ENCODE assay signal across 8 cellular contexts in the genomic region with DNA sequence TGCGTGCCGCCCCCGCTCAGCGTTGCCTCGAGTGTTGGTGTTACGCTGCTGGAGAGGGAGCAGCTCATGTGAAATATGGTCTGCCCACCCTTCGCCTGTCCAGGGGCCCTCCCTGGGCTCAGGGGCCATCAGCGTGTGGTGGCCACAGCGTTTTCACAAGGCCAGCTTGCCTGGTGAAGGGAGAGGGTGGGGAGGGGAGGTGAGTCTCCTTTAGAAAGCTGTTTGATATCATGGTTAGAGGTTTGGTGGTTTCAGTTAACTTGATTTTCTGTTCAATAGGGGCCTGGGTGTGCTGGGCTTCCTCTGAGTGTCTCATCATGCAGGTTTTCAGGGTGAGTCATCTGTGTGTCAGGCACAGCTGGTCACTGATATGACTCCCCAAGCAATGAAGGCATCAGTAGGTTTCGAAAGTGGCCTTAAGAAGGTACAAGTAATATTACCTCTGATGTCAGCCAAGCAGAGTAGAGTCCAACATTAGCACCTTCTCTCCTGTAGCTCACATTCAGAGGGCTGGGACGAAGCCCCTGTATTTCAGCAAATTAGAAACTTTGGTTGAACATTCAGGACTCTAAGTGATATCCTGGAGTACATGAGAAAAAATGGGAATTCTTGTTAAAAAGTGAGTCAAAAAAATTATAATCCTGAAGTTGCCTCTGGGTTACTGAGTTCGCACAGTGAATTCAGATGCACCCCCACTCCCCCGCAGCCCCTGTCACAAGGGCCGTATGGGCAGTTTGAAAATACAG.
A peak's percentile ranks its signal among the peaks of the same experiment; 100 is the strongest.
DNase-seq lines count a peak whose midpoint lies in the region; ATAC-seq and TF ChIP-seq lines count a peak whose summit lies in the region.

No MANE protein-coding gene starts in this region.

- peak overlapping the region; percentile 26 for H3K27ac Mint-ChIP-seq in activated T-helper 2 cell treated with anti-CD3 and anti-CD28 coated beads, Interferon-gamma antibody, Interleukin-2, Interleukin-4, amounts not matched to agents 10 μg/mL and 5 μg/mL and 100 μg/mL, durations not matched to agents 14 hours and 24 hours and 36 hours
- peak overlapping the region; percentile 80 for H3K27ac Mint-ChIP-seq in type B pancreatic cell

- peaks cover 15% of the 10 kb centered on the region for H3K4me1 Mint-ChIP-seq in activated T-helper 2 cell treated with anti-CD3 and anti-CD28 coated beads, Interferon-gamma antibody, Interleukin-2, Interleukin-4, amounts not matched to agents 10 μg/mL and 5 μg/mL and 100 μg/mL, durations not matched to agents 14 hours and 24 hours and 36 hours (ENCODE audit: low read depth)
- H3K4me1 Mint-ChIP-seq in type B pancreatic cell (ENCODE audit: unreplicated experiment) = peaks cover 24% of the 10 kb centered on the region

- TF ChIP-seq CTCF in type B pancreatic cell (conservative IDR thresholded peaks at IDR 0.05) = no peak

- DNase-seq in Daoy (ENCODE audit: low read depth) (peak; percentile 93), kidney glomerular epithelial cell (lab: John Stamatoyannopoulos, UW) (peak; percentile 95), type B pancreatic cell (ENCODE audit: extremely low spot score, unreplicated experiment) (no peak), amygdala (lab: John Stamatoyannopoulos, UW) (no peak)
- no peak for DNase-seq in activated T-helper 2 cell treated with anti-CD3 and anti-CD28 coated beads, Interferon-gamma antibody, Interleukin-2, Interleukin-4, amounts not matched to agents 10 μg/mL and 5 μg/mL and 100 μg/mL, durations not matched to agents 14 hours and 24 hours and 36 hours (ENCODE audit: low spot score)

- intact Hi-C loops in activated T-helper 2 cell treated with anti-CD3 and anti-CD28 coated beads, Interferon-gamma antibody, Interleukin-2, Interleukin-4, amounts not matched to agents 10 μg/mL and 5 μg/mL and 100 μg/mL, durations not matched to agents 14 hours and 24 hours and 36 hours (cut with micrococcal nuclease) = no loop called here

- no peak overlapping the region for H3K4me3 Mint-ChIP-seq in activated T-helper 2 cell treated with anti-CD3 and anti-CD28 coated beads, Interferon-gamma antibody, Interleukin-2, Interleukin-4, amounts not matched to agents 10 μg/mL and 5 μg/mL and 100 μg/mL, durations not matched to agents 14 hours and 24 hours and 36 hours (ENCODE audit: low read depth)
- no peak overlapping the region for H3K4me3 Mint-ChIP-seq in type B pancreatic cell

- ATAC-seq in HG03565 (IDR thresholded peaks at IDR 0.05; ENCODE audit: unreplicated experiment) (peak; percentile 74), GM21515 (IDR thresholded peaks at IDR 0.05; ENCODE audit: unreplicated experiment) (no peak), HG03521 (IDR thresholded peaks at IDR 0.05; ENCODE audit: unreplicated experiment) (no peak)

- no peaks in the 10 kb centered on the region for H3K9me3 Mint-ChIP-seq in activated T-helper 2 cell treated with anti-CD3 and anti-CD28 coated beads, Interferon-gamma antibody, Interleukin-2, Interleukin-4, amounts not matched to agents 10 μg/mL and 5 μg/mL and 100 μg/mL, durations not matched to agents 14 hours and 24 hours and 36 hours
- H3K9me3 Mint-ChIP-seq in type B pancreatic cell = no peaks in the 10 kb centered on the region

- no peaks in the 10 kb centered on the region for H3K27me3 Mint-ChIP-seq in activated T-helper 2 cell treated with anti-CD3 and anti-CD28 coated beads, Interferon-gamma antibody, Interleukin-2, Interleukin-4, amounts not matched to agents 10 μg/mL and 5 μg/mL and 100 μg/mL, durations not matched to agents 14 hours and 24 hours and 36 hours (ENCODE audit: low read depth)
- no peaks in the 10 kb centered on the region for H3K27me3 Mint-ChIP-seq in type B pancreatic cell

- H3K36me3 Mint-ChIP-seq in activated T-helper 2 cell treated with anti-CD3 and anti-CD28 coated beads, Interferon-gamma antibody, Interleukin-2, Interleukin-4, amounts not matched to agents 10 μg/mL and 5 μg/mL and 100 μg/mL, durations not matched to agents 14 hours and 24 hours and 36 hours (ENCODE audit: low read depth) = peaks cover 13% of the 10 kb centered on the region
- peaks cover 14% of the 10 kb centered on the region for H3K36me3 Mint-ChIP-seq in type B pancreatic cell

Comparison
In these comparisons a context has a peak if more than half of its experiments do, and no peak if none do; other contexts are left out.
1. DNase-seq: peak in Daoy (single experiment) and kidney glomerular epithelial cell (single experiment); none in activated T-helper 2 cell treated with anti-CD3 and anti-CD28 coated beads, Interferon-gamma antibody, Interleukin-2, Interleukin-4, amounts not matched to agents 10 μg/mL and 5 μg/mL and 100 μg/mL, durations not matched to agents 14 hours and 24 hours and 36 hours (single experiment), type B pancreatic cell (single experiment) and amygdala (0 of 56).